8 cellular contexts compared by ENCODE assay signal in genomic region chr16:54697677-54698076, GRCh38.
"Had no signal": no experiment of that assay in that cellular context is flagged by ENCODE, and none has a peak within 500 bp of the region (broad histone marks: within the 10 kb centered on the region; RNA-seq: fewer than 3 reads in every experiment).

No MANE protein-coding gene starts in this region.

- H3K4me2 ChIP-seq: KMS-11 had no signal

- H3K4me3 ChIP-seq: K562 had no signal

- H3K27ac Mint-ChIP-seq: IgD-negative memory B cell had no signal

- H3K36me3 Mint-ChIP-seq: IgD-negative memory B cell had no signal

- H3K27me3 Mint-ChIP-seq: IgD-negative memory B cell had no signal

- H3K4me1 Mint-ChIP-seq: IgD-negative memory B cell had no signal

- ATAC-seq: HepG2, K562 had no signal

- H3K4me3 Mint-ChIP-seq: IgD-negative memory B cell had no signal

- H3K9ac ChIP-seq: KMS-11 had no signal

- DNase-seq: IMR-90, KBM-7, KG1 had no signal

- H3K9me3 Mint-ChIP-seq: IgD-negative memory B cell had no signal

- H3K27ac ChIP-seq: HL-60, KMS-11 had no signal
